7 cellular contexts compared by ENCODE assay signal in genomic region chr12:123972448-123973401, GRCh38. TPM values are rescaled to one million over a fixed set of nuclear protein-coding genes. Genes with fewer than 3 reads are reported as not detected.
DNase-seq lines count a peak whose midpoint lies in the region; ATAC-seq and TF ChIP-seq lines count a peak whose summit lies in the region.

CCDC92 (minus strand) TSS chr12:123972831; CDS start chr12:123944305, 28,526 bp downstream.
ZNF664 (plus strand) TSS chr12:123973215; CDS start chr12:124012145, 38,930 bp downstream.

- intact Hi-C loops in sciatic nerve (cut with DNase I) = loop anchor here (10.0 kb wide), 1 partner anchor 68 kb away; no protein-coding TSS in a partner anchor

- peak; percentile 80 for ATAC-seq in GM18505 (IDR thresholded peaks at IDR 0.05; ENCODE audit: unreplicated experiment)
- ATAC-seq in HG02938 (IDR thresholded peaks at IDR 0.05; ENCODE audit: unreplicated experiment) = peak; percentile 66
- ATAC-seq in sciatic nerve = peak; percentile 95

- TF ChIP-seq POLR2A in GM18505 (IDR thresholded peaks at IDR 0.05; ENCODE audit: borderline replicate concordance, extremely low read depth, insufficient read depth, insufficient read length) = peak; percentile 66

- DNase-seq in NCI-H187 (lab: John Stamatoyannopoulos, UW) (peak; percentile 94 to 99), T-helper 9 cell (peak; percentile 92), astrocyte of the hippocampus (ENCODE audit: low read depth, low spot score) (peak; percentile 98), hippocampal formation (lab: John Stamatoyannopoulos, UW) (peak; percentile 85 to 87), sciatic nerve (ENCODE audit: low spot score) (peak; percentile 94)

RNA-seq across cellular contexts. Expression of gene CCDC92, which starts in this region (rescaled TPM):
- total RNA-seq in sciatic nerve = 49.2 TPM

RNA-seq across cellular contexts. Expression of gene ZNF664, which starts in this region (rescaled TPM):
- 74.6 TPM for total RNA-seq in sciatic nerve

Comparison
In these comparisons a context has a peak if more than half of its experiments do, and no peak if none do; other contexts are left out.
1. Peak in every context shown above with its lines: DNase-seq and ATAC-seq.